In genomic region chr12:101280006-101280505, GRCh38 we compare ENCODE assay signal across 8 cellular contexts. TPM values are rescaled to one million over a fixed set of nuclear protein-coding genes. Genes with fewer than 3 reads are reported as not detected.
DNase-seq lines count a peak whose midpoint lies in the region; ATAC-seq and TF ChIP-seq lines count a peak whose summit lies in the region.

UTP20 (plus strand) TSS chr12:101280105; CDS start chr12:101280283, 178 bp downstream.

- H3K27ac Mint-ChIP-seq in natural killer cell, result peak within 1 kb of the TSS; percentile 69 to 73

- ATAC-seq in natural killer cell, result peak; percentile 99 to 100 (median 100)

- intact Hi-C loops in natural killer cell (cut with micrococcal nuclease), result no loop called here

- peaks cover 15 to 24% of the 10 kb centered on the region in 2 donors for H3K27me3 Mint-ChIP-seq in natural killer cell (ENCODE audit: low read depth in 2 of 2)

- no peaks in the 10 kb centered on the region for H3K36me3 Mint-ChIP-seq in natural killer cell

- peak; percentile 94 for DNase-seq in ELF-1 (ENCODE audit: low read depth, low spot score)
- DNase-seq in GOT3 (lab: John Stamatoyannopoulos, UW), result peak; percentile 30
- DNase-seq in LHCN-M2 (ENCODE audit: low read depth), result peak; percentile 83
- DNase-seq in RWPE1 (ENCODE audit: low spot score), result peak; percentile 96
- DNase-seq in activated T-helper 1 cell treated with anti-CD3 and anti-CD28 coated beads, Interleukin-2, amount 50 U/mL, for 16 hours (ENCODE audit: low read depth in 1 of 2, low spot score in 1 of 2), result peak; percentile 88 to 89
- peak; percentile 82 for DNase-seq in fibroblast of mammary gland (ENCODE audit: low read depth)
- DNase-seq in natural killer cell, result peak; percentile 94
- peak; percentile 84 to 93 (median 92) for DNase-seq in stimulated activated naive CD4-positive, alpha-beta T cell (lab: John Stamatoyannopoulos, UW)

- H3K4me3 ChIP-seq in fibroblast of mammary gland (ENCODE audit: control insufficient read depth, low read depth, low read length), result peak within 1 kb of the TSS; percentile 95

- TF ChIP-seq CTCF in RWPE1 (conservative IDR thresholded peaks at IDR 0.05; ENCODE audit: low read depth), result no peak
- TF ChIP-seq CTCF in fibroblast of mammary gland (conservative IDR thresholded peaks at IDR 0.05; ENCODE audit: control insufficient read depth, insufficient read depth, low read depth, low read length), result no peak
- TF ChIP-seq CTCF in natural killer cell (IDR thresholded peaks at IDR 0.05), result no peak

- H3K4me1 Mint-ChIP-seq in natural killer cell, result peaks cover 0 to 8% of the 10 kb centered on the region in 2 donors

- CTCF ChIA-PET in RWPE1 (lab: Yijun Ruan, JAX), result no interaction called here

- H3K4me3 Mint-ChIP-seq in natural killer cell, result peak within 1 kb of the TSS; percentile 94

- POLR2A ChIA-PET in RWPE1 (lab: Yijun Ruan, JAX; ENCODE audit: low non-redundant PET), result interaction anchor here (0.6 kb wide), 1 partner anchor 38 kb away, joined by 3 read pairs; no protein-coding TSS in a partner anchor

- no peaks in the 10 kb centered on the region for H3K9me3 Mint-ChIP-seq in natural killer cell

- H3K27ac ChIP-seq in RWPE1, result peak within 1 kb of the TSS; percentile 39; the same call in 1 of the 2 replicates

RNA-seq across cellular contexts. Expression of gene UTP20, which starts in this region (rescaled TPM):
- 23.7 and 26.5 TPM in 2 replicates for total RNA-seq in LHCN-M2 (2014; rRNA removed)
- 3.5 TPM for polyA plus RNA-seq in LHCN-M2 (2012)
- 10 to 100 TPM in 1 of 3 donors, 1 to 10 TPM in 2; 7.1 to 10.2 (median 9.0) TPM for total RNA-seq in natural killer cell

Comparison
In these comparisons a context has a peak if more than half of its experiments do, and no peak if none do; other contexts are left out.
1. Peak in every context shown above with its lines: DNase-seq, ATAC-seq, H3K4me3 ChIP-seq and H3K27ac ChIP-seq.
2. DNase-seq: peak in every context shown above with its lines; median percentile 96 in RWPE1; 94 in ELF-1; 94 in natural killer cell; 92 in stimulated activated naive CD4-positive, alpha-beta T cell; 88 in activated T-helper 1 cell treated with anti-CD3 and anti-CD28 coated beads, Interleukin-2, amount 50 U/mL, for 16 hours; 83 in LHCN-M2; 82 in fibroblast of mammary gland; 30 in GOT3.